9 cellular contexts compared by ENCODE assay signal in the genomic region with DNA sequence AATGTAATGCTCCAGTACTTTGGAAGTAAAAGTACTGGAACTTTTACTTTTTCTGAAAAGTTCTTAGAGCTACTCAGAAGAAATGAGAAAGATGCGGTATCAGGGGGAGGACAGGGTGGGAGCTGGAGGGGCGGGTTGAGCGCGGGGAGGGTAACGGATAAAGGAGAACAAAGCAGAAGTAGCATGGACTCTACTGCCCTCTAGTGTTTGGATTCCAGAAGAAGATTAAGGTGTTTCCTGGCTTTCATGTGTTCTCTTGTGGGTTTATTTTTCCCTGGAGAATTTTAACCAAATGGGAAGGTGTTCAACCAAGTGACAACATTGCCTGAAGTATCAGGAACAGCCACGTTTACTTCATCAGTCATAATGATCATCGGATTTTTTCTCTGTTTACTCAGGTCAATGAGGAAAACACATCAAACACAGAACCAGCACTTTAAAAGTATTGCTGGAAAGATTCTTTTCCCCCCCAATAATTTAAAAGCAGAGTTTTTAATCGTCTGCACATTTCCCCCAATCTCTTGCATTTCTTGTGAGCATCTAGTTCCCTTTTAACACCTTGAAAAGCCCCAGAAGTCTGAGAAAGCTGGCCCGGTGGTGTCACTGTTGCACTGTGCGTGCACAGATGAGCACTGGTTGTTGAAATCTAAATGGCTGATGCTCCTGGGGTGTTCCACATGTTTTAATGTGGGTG.
DNase-seq lines count a peak whose midpoint lies in the region; ATAC-seq and TF ChIP-seq lines count a peak whose summit lies in the region.
"Had no signal": no experiment of that assay in that cellular context is flagged by ENCODE, and none has a peak within 500 bp of the region (broad histone marks: within the 10 kb centered on the region; RNA-seq: fewer than 3 reads in every experiment).

No MANE protein-coding gene starts in this region.

- H3K27me3 ChIP-seq in BE2C, result no peaks in the 10 kb centered on the region
- no peaks in the 10 kb centered on the region for H3K27me3 ChIP-seq in esophagus muscularis mucosa
- H3K27me3 ChIP-seq in neural cell (ENCODE audit: insufficient read depth, low read depth, low read length), result no peaks in the 10 kb centered on the region

- 21% methylated on average over 10 of the region's 10 CpGs for WGBS in esophagus muscularis mucosa

- H3K9me3 Mint-ChIP-seq in activated naive CD4-positive, alpha-beta T cell treated with anti-CD3 and anti-CD28 coated beads for 36 hours, result peaks cover 7% of the 10 kb centered on the region

- no peak overlapping the region for H3K27ac ChIP-seq in esophagus muscularis mucosa (replicated peaks in 1 of 4)
- no peak overlapping the region for H3K27ac ChIP-seq in neural cell (ENCODE audit: low read length)

- H3K9me3 ChIP-seq in BE2C (no peaks in the 10 kb centered on the region), esophagus muscularis mucosa (no peaks in the 10 kb centered on the region), neural cell (ENCODE audit: low read length) (no peaks in the 10 kb centered on the region)

- H3K9me2 ChIP-seq in neural cell (ENCODE audit: insufficient read depth, low read length), result no peaks in the 10 kb centered on the region

- H3K4me1 Mint-ChIP-seq in activated naive CD4-positive, alpha-beta T cell treated with anti-CD3 and anti-CD28 coated beads for 36 hours (ENCODE audit: low read depth), result no peaks in the 10 kb centered on the region
- H3K4me1 Mint-ChIP-seq: memory B cell had no signal

- no peaks in the 10 kb centered on the region for H3K27me3 Mint-ChIP-seq in activated naive CD4-positive, alpha-beta T cell treated with anti-CD3 and anti-CD28 coated beads for 36 hours (ENCODE audit: low read depth)
- H3K27me3 Mint-ChIP-seq: memory B cell had no signal

- no peak overlapping the region for H2AFZ ChIP-seq in neural cell (ENCODE audit: low read depth, low read length)

- H3K36me3 ChIP-seq in BE2C (no peaks in the 10 kb centered on the region), esophagus muscularis mucosa (no peaks in the 10 kb centered on the region), neural cell (ENCODE audit: insufficient read depth, low read length) (no peaks in the 10 kb centered on the region)

- H3K4me3 ChIP-seq in BE2C (ENCODE audit: low read depth, low read length) (peak overlapping the region; percentile 21; the same call in 1 of the 2 replicates), esophagus muscularis mucosa (peak overlapping the region in 2 of 4 donors; percentile 3 to 23), neural cell (ENCODE audit: low read length) (no peak overlapping the region)

- CTCF ChIA-PET in activated naive CD4-positive, alpha-beta T cell treated with anti-CD3 and anti-CD28 coated beads for 36 hours (lab: Charles Lee), result interaction anchor here (0.9 to 2.5 kb wide), 2 partner anchors 9 to 11 kb away, joined by 4 to 5 read pairs; no protein-coding TSS in a partner anchor

- H3K79me2 ChIP-seq in neural cell (replicated peaks; ENCODE audit: insufficient read depth, low read length), result no peaks in the 10 kb centered on the region

- no peaks in the 10 kb centered on the region for H3F3A ChIP-seq in neural cell (ENCODE audit: insufficient read depth, low read length, poor library complexity, severe bottlenecking)

- ATAC-seq in GM21360 (IDR thresholded peaks at IDR 0.05; ENCODE audit: unreplicated experiment) (peak; percentile 76), GM19397 (IDR thresholded peaks at IDR 0.05; ENCODE audit: unreplicated experiment) (no peak)

- TF ChIP-seq EP300 in esophagus muscularis mucosa (IDR thresholded peaks at IDR 0.05), result no peak
- TF ChIP-seq EP300 in neural cell (conservative IDR thresholded peaks at IDR 0.05; ENCODE audit: poor library complexity, severe bottlenecking), result no peak

- H3K36me3 Mint-ChIP-seq in activated naive CD4-positive, alpha-beta T cell treated with anti-CD3 and anti-CD28 coated beads for 36 hours (ENCODE audit: low read depth), result no peaks in the 10 kb centered on the region
- H3K36me3 Mint-ChIP-seq: memory B cell had no signal

- intact Hi-C loops in esophagus muscularis mucosa (cut with DNase I), result loop anchor here (2.0 to 10.0 kb wide), 4 partner anchors 54 to 366 kb away; a partner anchor contains a TSS
- intact Hi-C loops in activated naive CD4-positive, alpha-beta T cell treated with anti-CD3 and anti-CD28 coated beads for 36 hours (cut with micrococcal nuclease), result loop anchor here (1.0 kb wide), 1 partner anchor 370 kb away; no protein-coding TSS in a partner anchor

- no peaks in the 10 kb centered on the region for H3K4me1 ChIP-seq in BE2C
- peaks cover 0 to 22% (median 8%) of the 10 kb centered on the region in 4 donors for H3K4me1 ChIP-seq in esophagus muscularis mucosa

- H3K27ac Mint-ChIP-seq in activated naive CD4-positive, alpha-beta T cell treated with anti-CD3 and anti-CD28 coated beads for 36 hours, result no peak overlapping the region
- H3K27ac Mint-ChIP-seq: memory B cell had no signal

- H3K9ac ChIP-seq in neural cell (ENCODE audit: low read length), result no peak overlapping the region

- peak; percentile 65 for TF ChIP-seq CTCF in BE2C (IDR thresholded peaks at IDR 0.05; ENCODE audit: low read depth, low read length)
- TF ChIP-seq CTCF in esophagus muscularis mucosa (IDR thresholded peaks at IDR 0.05), result peak; percentile 54 to 74 (median 74)
- peak; percentile 67 for TF ChIP-seq CTCF in neural cell (IDR thresholded peaks at IDR 0.05; ENCODE audit: poor library complexity, severe bottlenecking)

- no peak overlapping the region for H3K4me2 ChIP-seq in neural cell (ENCODE audit: low read length)

- H4K20me1 ChIP-seq in neural cell (ENCODE audit: insufficient read depth), result no peaks in the 10 kb centered on the region

- TF ChIP-seq RAD21 in neural cell (conservative IDR thresholded peaks at IDR 0.05), result peak; percentile 67

- DNase-seq in BE2C (peak; percentile 53), M059J (ENCODE audit: low read depth) (peak; percentile 60), RKO (ENCODE audit: low spot score) (peak; percentile 58), esophagus muscularis mucosa (ENCODE audit: extremely low spot score) (no peak)
- no peak for DNase-seq in activated naive CD4-positive, alpha-beta T cell treated with anti-CD3 and anti-CD28 coated beads for 36 hours

- no peak for TF ChIP-seq POLR2A in esophagus muscularis mucosa (IDR thresholded peaks at IDR 0.05; ENCODE audit: low read depth)

- no peak overlapping the region for H3K4me3 Mint-ChIP-seq in activated naive CD4-positive, alpha-beta T cell treated with anti-CD3 and anti-CD28 coated beads for 36 hours
- H3K4me3 Mint-ChIP-seq: memory B cell had no signal

TF ChIP-seq in neural cell, 6 proteins besides CTCF, POLR2A, EP300 and RAD21:
- TF ChIP-seq SMC3 (conservative IDR thresholded peaks at IDR 0.05; ENCODE audit: poor library complexity) (peak; percentile 73), TAF1 (IDR thresholded peaks at IDR 0.05; ENCODE audit: low read depth) (no peak)
- TF ChIP-seq, protein P1, sequence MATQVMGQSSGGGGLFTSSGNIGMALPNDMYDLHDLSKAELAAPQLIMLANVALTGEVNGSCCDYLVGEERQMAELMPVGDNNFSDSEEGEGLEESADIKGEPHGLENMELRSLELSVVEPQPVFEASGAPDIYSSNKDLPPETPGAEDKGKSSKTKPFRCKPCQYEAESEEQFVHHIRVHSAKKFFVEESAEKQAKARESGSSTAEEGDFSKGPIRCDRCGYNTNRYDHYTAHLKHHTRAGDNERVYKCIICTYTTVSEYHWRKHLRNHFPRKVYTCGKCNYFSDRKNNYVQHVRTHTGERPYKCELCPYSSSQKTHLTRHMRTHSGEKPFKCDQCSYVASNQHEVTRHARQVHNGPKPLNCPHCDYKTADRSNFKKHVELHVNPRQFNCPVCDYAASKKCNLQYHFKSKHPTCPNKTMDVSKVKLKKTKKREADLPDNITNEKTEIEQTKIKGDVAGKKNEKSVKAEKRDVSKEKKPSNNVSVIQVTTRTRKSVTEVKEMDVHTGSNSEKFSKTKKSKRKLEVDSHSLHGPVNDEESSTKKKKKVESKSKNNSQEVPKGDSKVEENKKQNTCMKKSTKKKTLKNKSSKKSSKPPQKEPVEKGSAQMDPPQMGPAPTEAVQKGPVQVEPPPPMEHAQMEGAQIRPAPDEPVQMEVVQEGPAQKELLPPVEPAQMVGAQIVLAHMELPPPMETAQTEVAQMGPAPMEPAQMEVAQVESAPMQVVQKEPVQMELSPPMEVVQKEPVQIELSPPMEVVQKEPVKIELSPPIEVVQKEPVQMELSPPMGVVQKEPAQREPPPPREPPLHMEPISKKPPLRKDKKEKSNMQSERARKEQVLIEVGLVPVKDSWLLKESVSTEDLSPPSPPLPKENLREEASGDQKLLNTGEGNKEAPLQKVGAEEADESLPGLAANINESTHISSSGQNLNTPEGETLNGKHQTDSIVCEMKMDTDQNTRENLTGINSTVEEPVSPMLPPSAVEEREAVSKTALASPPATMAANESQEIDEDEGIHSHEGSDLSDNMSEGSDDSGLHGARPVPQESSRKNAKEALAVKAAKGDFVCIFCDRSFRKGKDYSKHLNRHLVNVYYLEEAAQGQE (IDR thresholded peaks at IDR 0.05; ENCODE audit: borderline replicate concordance), result no peak

Comparison
In these comparisons a context has a peak if more than half of its experiments do, and no peak if none do; other contexts are left out.
1. DNase-seq: peak in BE2C (single experiment), M059J (single experiment) and RKO (single experiment); none in esophagus muscularis mucosa (single experiment) and activated naive CD4-positive, alpha-beta T cell treated with anti-CD3 and anti-CD28 coated beads for 36 hours (single experiment).
2. Peak in every context shown above with its lines, with median percentiles within 50 percentile points of each other: CTCF ChIP-seq.